In genomic region chr3:184579513-184579912, GRCh38 we compare ENCODE assay signal across 31 cellular contexts. TPM values are rescaled to one million over a fixed set of nuclear protein-coding genes. Genes with fewer than 3 reads are reported as not detected.
DNase-seq lines count a peak whose midpoint lies in the region; ATAC-seq and TF ChIP-seq lines count a peak whose summit lies in the region.
"Had no signal": no experiment of that assay in that cellular context is flagged by ENCODE, and none has a peak within 500 bp of the region (broad histone marks: within the 10 kb centered on the region; RNA-seq: fewer than 3 reads in every experiment).

No MANE protein-coding gene starts in this region.

- TF ChIP-seq CTCF in activated B cell treated with CpG ODN at 0.5 μM for 24 hours (IDR thresholded peaks at IDR 0.05) = no peak
- TF ChIP-seq CTCF in nephron progenitor cell (IDR thresholded peaks at IDR 0.05) = no peak

- H3K4me3 Mint-ChIP-seq in activated B cell treated with CpG ODN at 0.5 μM for 24 hours (no peak overlapping the region), nephron progenitor cell (peak overlapping the region; percentile 15)
- H3K4me3 Mint-ChIP-seq in activated naive CD8-positive, alpha-beta T cell treated with anti-CD3 and anti-CD28 coated beads, Interleukin-2, amount 50 U/mL, for 24 hours = no peak overlapping the region
- H3K4me3 Mint-ChIP-seq: activated CD4-positive, alpha-beta memory T cell treated with anti-CD3 and anti-CD28 coated beads for 36 hours; activated naive CD4-positive, alpha-beta T cell treated with anti-CD3 and anti-CD28 coated beads, Interleukin-2, amount 50 U/mL, for 24 hours; activated T-helper 17 cell treated with anti-CD3 and anti-CD28 coated beads, Interleukin-2, amount 50 U/mL, for 72 hours; effector memory CD8-positive, alpha-beta T cell; stimulated activated naive CD8-positive, alpha-beta T cell treated with anti-CD3 and anti-CD28 coated beads, Interleukin-15, Interleukin-2, amounts not matched to agents 100 ng/mL and 50 ng/mL, for 24 hours; T-cell had no signal

- no peak overlapping the region for H3K27ac Mint-ChIP-seq in activated B cell treated with CpG ODN at 0.5 μM for 24 hours
- H3K27ac Mint-ChIP-seq in nephron progenitor cell = peak overlapping the region; percentile 76
- H3K27ac Mint-ChIP-seq in activated naive CD8-positive, alpha-beta T cell treated with anti-CD3 and anti-CD28 coated beads, Interleukin-2, amount 50 U/mL, for 24 hours = no peak overlapping the region
- H3K27ac Mint-ChIP-seq: activated CD4-positive, alpha-beta memory T cell treated with anti-CD3 and anti-CD28 coated beads for 36 hours; activated T-helper 17 cell treated with anti-CD3 and anti-CD28 coated beads, Interleukin-2, amount 50 U/mL, for 72 hours; effector memory CD8-positive, alpha-beta T cell; stimulated activated naive CD8-positive, alpha-beta T cell treated with anti-CD3 and anti-CD28 coated beads, Interleukin-15, Interleukin-2, amounts not matched to agents 100 ng/mL and 50 ng/mL, for 24 hours; T-cell had no signal

- no peaks in the 10 kb centered on the region for H3K36me3 Mint-ChIP-seq in activated B cell treated with CpG ODN at 0.5 μM for 24 hours (ENCODE audit: low read depth)
- peaks cover 47% of the 10 kb centered on the region for H3K36me3 Mint-ChIP-seq in nephron progenitor cell (ENCODE audit: low read depth)
- no peaks in the 10 kb centered on the region for H3K36me3 Mint-ChIP-seq in activated naive CD8-positive, alpha-beta T cell treated with anti-CD3 and anti-CD28 coated beads, Interleukin-2, amount 50 U/mL, for 24 hours (ENCODE audit: low read depth)
- H3K36me3 Mint-ChIP-seq: activated CD4-positive, alpha-beta memory T cell treated with anti-CD3 and anti-CD28 coated beads for 36 hours; T-cell had no signal

- POLR2A ChIA-PET in activated B cell treated with CpG ODN at 0.5 μM for 24 hours (lab: Charles Lee) = no interaction called here

- DNase-seq in CD1c-positive myeloid dendritic cell (ENCODE audit: extremely low spot score) (peak; percentile 76), NOMO-1 (lab: John Stamatoyannopoulos, UW; ENCODE audit: unreplicated experiment in 2 of 2) (peak; percentile 76), activated B cell treated with CpG ODN at 0.5 μM for 24 hours (no peak), nephron progenitor cell (no peak), HUDEP-2 (lab: John Stamatoyannopoulos, UW; ENCODE audit: unreplicated experiment in 76 of 76) (no peak), D341Med (ENCODE audit: low spot score) (no peak)
- no peak for DNase-seq in activated naive CD8-positive, alpha-beta T cell treated with anti-CD3 and anti-CD28 coated beads, Interleukin-2, amount 50 U/mL, for 24 hours
- DNase-seq: activated CD4-positive, alpha-beta memory T cell treated with anti-CD3 and anti-CD28 coated beads for 36 hours; activated CD8-positive, alpha-beta memory T cell treated with anti-CD3 and anti-CD28 coated beads, Interleukin-2, amount 50 U/mL, for 48 hours; anterior cingulate cortex; BE2C; caudate nucleus; cortex of kidney; DND-41; effector memory CD8-positive, alpha-beta T cell; foreskin melanocyte; HCEC 1CT; left cardiac atrium; MG63; NCI-H1436 treated with DMSO at 0.1 percent for 48 hours; PC-9; SHP77; T-cell had no signal

- intact Hi-C loops in activated B cell treated with CpG ODN at 0.5 μM for 24 hours (cut with micrococcal nuclease) = no loop called here

- H3K4me1 Mint-ChIP-seq in activated B cell treated with CpG ODN at 0.5 μM for 24 hours = peaks cover 6% of the 10 kb centered on the region
- peaks cover 84% of the 10 kb centered on the region for H3K4me1 Mint-ChIP-seq in nephron progenitor cell
- peaks cover 6% of the 10 kb centered on the region for H3K4me1 Mint-ChIP-seq in activated naive CD8-positive, alpha-beta T cell treated with anti-CD3 and anti-CD28 coated beads, Interleukin-2, amount 50 U/mL, for 24 hours

- ATAC-seq in activated B cell treated with CpG ODN at 0.5 μM for 24 hours (ENCODE audit: low read depth) = peak; percentile 57
- ATAC-seq in activated naive CD8-positive, alpha-beta T cell treated with anti-CD3 and anti-CD28 coated beads, Interleukin-2, amount 50 U/mL, for 24 hours = no peak
- no peak for ATAC-seq in GM19023 (IDR thresholded peaks at IDR 0.05; ENCODE audit: unreplicated experiment)
- ATAC-seq: activated T-helper 17 cell treated with anti-CD3 and anti-CD28 coated beads, Interleukin-2, amount 50 U/mL, for 72 hours; effector memory CD8-positive, alpha-beta T cell; esophagus mucosa; K562; left cardiac atrium; T-cell had no signal

- CTCF ChIA-PET in activated B cell treated with CpG ODN at 0.5 μM for 24 hours (lab: Charles Lee) = no interaction called here

- H3K9me3 Mint-ChIP-seq in activated B cell treated with CpG ODN at 0.5 μM for 24 hours (no peaks in the 10 kb centered on the region), nephron progenitor cell (no peaks in the 10 kb centered on the region)
- no peaks in the 10 kb centered on the region for H3K9me3 Mint-ChIP-seq in activated naive CD8-positive, alpha-beta T cell treated with anti-CD3 and anti-CD28 coated beads, Interleukin-2, amount 50 U/mL, for 24 hours
- H3K9me3 Mint-ChIP-seq: activated CD4-positive, alpha-beta memory T cell treated with anti-CD3 and anti-CD28 coated beads for 36 hours; activated naive CD4-positive, alpha-beta T cell treated with anti-CD3 and anti-CD28 coated beads, Interleukin-2, amount 50 U/mL, for 24 hours; activated T-helper 17 cell treated with anti-CD3 and anti-CD28 coated beads, Interleukin-2, amount 50 U/mL, for 72 hours; effector memory CD8-positive, alpha-beta T cell; stimulated activated naive CD8-positive, alpha-beta T cell treated with anti-CD3 and anti-CD28 coated beads, Interleukin-15, Interleukin-2, amounts not matched to agents 100 ng/mL and 50 ng/mL, for 24 hours; T-cell had no signal

- peaks cover 24% of the 10 kb centered on the region for H3K27me3 Mint-ChIP-seq in activated B cell treated with CpG ODN at 0.5 μM for 24 hours
- H3K27me3 Mint-ChIP-seq in nephron progenitor cell (ENCODE audit: low read depth, poor library complexity) = peaks cover 4% of the 10 kb centered on the region
- H3K27me3 Mint-ChIP-seq in activated naive CD8-positive, alpha-beta T cell treated with anti-CD3 and anti-CD28 coated beads, Interleukin-2, amount 50 U/mL, for 24 hours = peaks cover 23% of the 10 kb centered on the region

RNA-seq across cellular contexts. Expression of gene EPHB3, which starts 17.9 kb away (rescaled TPM):
- total RNA-seq in activated B cell treated with CpG ODN at 0.5 μM for 24 hours = 0.05 and 0.07 TPM in 2 replicates
- total RNA-seq: K562, NCI-H460, pulmonary artery endothelial cell had no signal

Comparison
In these comparisons a context has a peak if more than half of its experiments do, and no peak if none do; other contexts are left out.
1. DNase-seq: peak in CD1c-positive myeloid dendritic cell (single experiment) and NOMO-1 (2 of 2); none in activated B cell treated with CpG ODN at 0.5 μM for 24 hours (single experiment), nephron progenitor cell (single experiment), HUDEP-2 (0 of 76), activated naive CD8-positive, alpha-beta T cell treated with anti-CD3 and anti-CD28 coated beads, Interleukin-2, amount 50 U/mL, for 24 hours (single experiment) and D341Med (single experiment).